11 cellular contexts compared by ENCODE assay signal in the genomic region with DNA sequence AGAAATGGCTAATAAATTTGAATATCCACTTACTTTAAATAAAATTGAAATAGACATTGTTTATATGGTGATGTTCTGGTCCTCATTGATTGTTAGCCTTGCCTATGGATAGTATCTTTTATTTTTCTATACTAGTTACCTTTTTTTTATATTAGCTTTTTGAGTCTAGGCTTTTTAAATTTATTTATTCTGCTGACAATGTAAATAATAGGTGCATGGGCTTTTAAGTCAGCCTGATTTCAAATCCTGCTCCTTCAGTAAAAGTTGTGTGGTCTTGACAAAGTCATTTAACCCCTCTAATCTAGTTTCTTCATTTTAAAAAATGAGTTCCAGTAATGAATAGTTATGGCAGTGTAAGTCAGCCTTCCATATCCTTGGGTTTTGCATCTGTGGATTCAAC. TPM values are rescaled to one million over a fixed set of nuclear protein-coding genes. Genes with fewer than 3 reads are reported as not detected.
"Had no signal": no experiment of that assay in that cellular context is flagged by ENCODE, and none has a peak within 500 bp of the region (broad histone marks: within the 10 kb centered on the region; RNA-seq: fewer than 3 reads in every experiment).

No MANE protein-coding gene starts in this region.

- H2AFZ ChIP-seq: GM23248 had no signal

- H3K9ac ChIP-seq: GM23248 had no signal

- H3K4me3 ChIP-seq: GM23248, HAP-1 had no signal

- DNase-seq: GM23248, GOT3, H7, HFFc6, KG1 had no signal

- H3K9me3 ChIP-seq: HAP-1 had no signal

- ATAC-seq: HCT116 had no signal

- H3K4me1 ChIP-seq: HAP-1 had no signal

- H3K27ac ChIP-seq: GM23248, HL-60 had no signal

RNA-seq across cellular contexts. Expression of a gene that starts 38.6 kb away (rescaled TPM):
- total RNA-seq: GM23248, H4, HT1080 had no signal
- polyA plus RNA-seq: GM23248, IgD-negative memory B cell had no signal
